In genomic region chr7:68629-69028, GRCh38 we compare ENCODE assay signal across 1 cellular context.
TF ChIP-seq lines count a peak whose summit lies in the region.

No MANE protein-coding gene starts in this region.

TF ChIP-seq in IMR-90, 13 proteins besides CTCF, POLR2A, EP300 and RAD21 (continued from another document):
- TF ChIP-seq ELK1 (IDR thresholded peaks at IDR 0.05; ENCODE audit: borderline replicate concordance, low read depth, low read length) (no peak), FOS (IDR thresholded peaks at IDR 0.05; ENCODE audit: low read depth, low read length) (no peak), USF2 (IDR thresholded peaks at IDR 0.05; ENCODE audit: low read depth, low read length) (no peak), BHLHE40 (IDR thresholded peaks at IDR 0.05; ENCODE audit: low read depth, low read length) (no peak), MAZ (IDR thresholded peaks at IDR 0.05; ENCODE audit: borderline replicate concordance, low read depth, low read length) (no peak)
